18 cellular contexts compared by ENCODE assay signal in the genomic region with DNA sequence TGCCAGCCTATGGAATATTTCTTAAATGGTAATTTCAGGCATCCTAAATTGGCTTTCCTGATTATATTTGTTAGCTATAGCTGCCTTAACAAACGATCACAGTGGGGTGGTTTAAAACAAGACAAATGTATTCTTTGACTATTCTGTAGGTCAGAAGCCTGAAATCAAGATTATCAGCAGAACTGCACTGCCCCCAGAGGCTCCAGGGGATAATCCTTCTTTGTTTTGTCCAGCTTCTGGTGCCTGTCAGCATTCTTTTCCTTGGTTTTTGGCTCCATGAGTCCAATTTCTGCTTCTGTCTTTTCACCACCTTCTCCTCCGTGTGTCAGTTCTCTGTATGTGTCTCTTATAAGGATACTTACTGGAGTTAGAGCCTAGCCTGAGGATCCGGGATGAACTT.
DNase-seq lines count a peak whose midpoint lies in the region; ATAC-seq, FAIRE-seq and TF ChIP-seq lines count a peak whose summit lies in the region.
"Had no signal": no experiment of that assay in that cellular context is flagged by ENCODE, and none has a peak within 500 bp of the region (broad histone marks: within the 10 kb centered on the region; RNA-seq: fewer than 3 reads in every experiment).

No MANE protein-coding gene starts in this region.

- H3K4me3 Mint-ChIP-seq in activated T-cell treated with anti-CD3 and anti-CD28 coated beads, Interleukin-2, amount 50 U/mL, for 4 hours = no peak overlapping the region
- H3K4me3 Mint-ChIP-seq: T-helper 1 cell treated with Interleukin-12 subunit alpha and Interleukin-12 subunit beta and Interleukin-4 antibody, amounts not matched to agents 30 μg/mL and 1 μg/mL, for 36 hours had no signal

- H3K9me3 ChIP-seq in MM.1S (replicated peaks; ENCODE audit: insufficient read depth, low read length) = no peaks in the 10 kb centered on the region
- no peaks in the 10 kb centered on the region for H3K9me3 ChIP-seq in neuronal stem cell (replicated peaks in 1 of 2; ENCODE audit: control insufficient read depth in 2 of 2, insufficient read depth in 1 of 2, low read depth in 1 of 2, low read length in 2 of 2)

- no peaks in the 10 kb centered on the region for H3K27me3 ChIP-seq in MM.1S (replicated peaks; ENCODE audit: insufficient read depth, low read length)
- H3K27me3 ChIP-seq in bronchial epithelial cell (ENCODE audit: control insufficient read depth, insufficient read depth, low read length) = no peaks in the 10 kb centered on the region
- no peaks in the 10 kb centered on the region for H3K27me3 ChIP-seq in neuronal stem cell (ENCODE audit: control insufficient read depth in 3 of 3, insufficient read depth in 3 of 3, low read depth in 1 of 3, low read length in 3 of 3)

- WGBS in neuronal stem cell (ENCODE audit: extremely low coverage in 2 of 2, insufficient read length in 2 of 2, insufficient replicate concordance in 1 of 2), 2 donors = no CpG with 5 or more reads among the region's 3 CpGs

- no peak overlapping the region for H3K14ac ChIP-seq in neuronal stem cell (ENCODE audit: low read length)

- H2BK15ac ChIP-seq in neuronal stem cell (ENCODE audit: low read length) = no peak overlapping the region

- no peak overlapping the region for H2BK12ac ChIP-seq in neuronal stem cell (ENCODE audit: low read length)

- no peak overlapping the region for H3K9ac ChIP-seq in MM.1S (ENCODE audit: low read length)
- H3K9ac ChIP-seq in neuronal stem cell (ENCODE audit: low read depth, low read length, poor library complexity) = no peak overlapping the region

- no peaks in the 10 kb centered on the region for H3K79me1 ChIP-seq in neuronal stem cell (ENCODE audit: low read depth, low read length)

- H4K91ac ChIP-seq in neuronal stem cell (ENCODE audit: low read depth, low read length, poor library complexity) = no peak overlapping the region

- no peak for ATAC-seq in activated T-cell treated with anti-CD3 and anti-CD28 coated beads, Interleukin-2, amount 50 U/mL, for 4 hours
- ATAC-seq: left ventricle myocardium superior had no signal

- H3K36me3 ChIP-seq in MM.1S (replicated peaks; ENCODE audit: insufficient read depth, low read length) = no peaks in the 10 kb centered on the region
- H3K36me3 ChIP-seq in bronchial epithelial cell (ENCODE audit: control insufficient read depth, insufficient read depth, low read length) = no peaks in the 10 kb centered on the region
- no peaks in the 10 kb centered on the region for H3K36me3 ChIP-seq in neuronal stem cell (replicated peaks in 1 of 2; ENCODE audit: control insufficient read depth in 2 of 2, insufficient read depth in 2 of 2, low read length in 2 of 2)

- H3K9me2 ChIP-seq in MM.1S (replicated peaks; ENCODE audit: insufficient read depth, low read length) = no peaks in the 10 kb centered on the region

- H3K4me3 ChIP-seq in MM.1S (ENCODE audit: low read length) (no peak overlapping the region), bronchial epithelial cell (ENCODE audit: low read depth, low read length) (no peak overlapping the region), neuronal stem cell (ENCODE audit: low read length in 2 of 2) (no peak overlapping the region)

- no peaks in the 10 kb centered on the region for H3K4me1 ChIP-seq in MM.1S (ENCODE audit: low read length)
- H3K4me1 ChIP-seq in neuronal stem cell (ENCODE audit: control insufficient read depth in 2 of 2, insufficient read depth in 1 of 2, low read depth in 1 of 2, low read length in 2 of 2) = peaks cover 0 to 5% of the 10 kb centered on the region in 2 donors

- no peak overlapping the region for H2BK5ac ChIP-seq in neuronal stem cell (ENCODE audit: low read length)

- H3K18ac ChIP-seq in neuronal stem cell (ENCODE audit: low read length) = no peak overlapping the region

- TF ChIP-seq CTCF in MM.1S (IDR thresholded peaks at IDR 0.05; ENCODE audit: low read length) (peak; percentile 18), bronchial epithelial cell (IDR thresholded peaks at IDR 0.05; ENCODE audit: insufficient read depth, low read length, severe bottlenecking) (peak; percentile 19)

- no peak overlapping the region for H2BK120ac ChIP-seq in neuronal stem cell (ENCODE audit: low read depth, low read length)

- no peak overlapping the region for H2AFZ ChIP-seq in MM.1S (ENCODE audit: low read length)
- no peak overlapping the region for H2AFZ ChIP-seq in neuronal stem cell (ENCODE audit: low read length)

- H3F3A ChIP-seq in MM.1S (ENCODE audit: insufficient read depth, low read length) = no peaks in the 10 kb centered on the region

- H4K20me1 ChIP-seq in MM.1S (ENCODE audit: insufficient read depth, low read length) = no peaks in the 10 kb centered on the region

- H3K4me1 Mint-ChIP-seq in activated T-cell treated with anti-CD3 and anti-CD28 coated beads, Interleukin-2, amount 50 U/mL, for 4 hours (ENCODE audit: low read depth) = no peaks in the 10 kb centered on the region

- H3K23ac ChIP-seq in neuronal stem cell (ENCODE audit: low read depth, low read length, poor library complexity) = no peak overlapping the region

- no peak overlapping the region for H3K4ac ChIP-seq in neuronal stem cell (ENCODE audit: low read length)

- H3K27ac ChIP-seq in MM.1S (ENCODE audit: low read length) (no peak overlapping the region), neuronal stem cell (replicated peaks; ENCODE audit: low read length) (peak overlapping the region; percentile 36)

- DNase-seq in DMS53 (lab: John Stamatoyannopoulos, UW) (peak; percentile 39), DMS53 treated with DMSO at 0.1 percent for 48 hours (lab: John Stamatoyannopoulos, UW; ENCODE audit: unreplicated experiment) (no peak), MM.1S (no peak), bronchial epithelial cell (ENCODE audit: low read depth) (peak; percentile 5), neuronal stem cell (ENCODE audit: low spot score) (peak; percentile 21), cortex of kidney (lab: John Stamatoyannopoulos, UW) (no peak)
- DNase-seq in activated CD8-positive, alpha-beta memory T cell treated with anti-CD3 and anti-CD28 coated beads, Interleukin-2, amount 50 U/mL, for 4 hours = no peak
- no peak for DNase-seq in activated T-cell treated with anti-CD3 and anti-CD28 coated beads, Interleukin-2, amount 50 U/mL, for 4 hours
- DNase-seq: activated CD4-positive, alpha-beta T cell treated with anti-CD3 and anti-CD28 coated beads, Interleukin-2, amount 50 U/mL, for 48 hours; activated gamma-delta T cell treated with Interleukin-2 at 50 U/mL for 16 hours; caudate nucleus; left ventricle myocardium superior; stimulated activated CD4-positive, alpha-beta T cell treated with anti-CD3 and anti-CD28 coated beads, Interleukin-12 subunit alpha, Interleukin-12 subunit beta, amount 100 ng/mL, for 4 hours had no signal

- H2AK5ac ChIP-seq in neuronal stem cell (ENCODE audit: low read depth, low read length) = no peak overlapping the region

- no peaks in the 10 kb centered on the region for H3K79me2 ChIP-seq in MM.1S (ENCODE audit: low read length)

- FAIRE-seq in bronchial epithelial cell (lab: Jason Lieb, UNC) = no peak
- FAIRE-seq: A204.1, endothelial cell of umbilical vein, H54, HTR-8/SVneo had no signal

- H3K36me3 Mint-ChIP-seq in activated T-cell treated with anti-CD3 and anti-CD28 coated beads, Interleukin-2, amount 50 U/mL, for 4 hours (ENCODE audit: insufficient read depth) = no peaks in the 10 kb centered on the region

- H4K8ac ChIP-seq in neuronal stem cell (ENCODE audit: low read depth, low read length) = no peak overlapping the region

- no peak overlapping the region for H3K4me2 ChIP-seq in MM.1S (ENCODE audit: low read depth, low read length)
- H3K4me2 ChIP-seq in neuronal stem cell (ENCODE audit: insufficient read depth, low read length, poor library complexity, severe bottlenecking) = peak overlapping the region; percentile 33

- H3K9me3 Mint-ChIP-seq in activated T-cell treated with anti-CD3 and anti-CD28 coated beads, Interleukin-2, amount 50 U/mL, for 4 hours = peaks cover 7% of the 10 kb centered on the region
- H3K9me3 Mint-ChIP-seq: T-helper 1 cell treated with Interleukin-12 subunit alpha and Interleukin-12 subunit beta and Interleukin-4 antibody, amounts not matched to agents 30 μg/mL and 1 μg/mL, for 36 hours had no signal

- H3K27me3 Mint-ChIP-seq in activated T-cell treated with anti-CD3 and anti-CD28 coated beads, Interleukin-2, amount 50 U/mL, for 4 hours (ENCODE audit: low read depth) = no peaks in the 10 kb centered on the region

Comparison
In these comparisons a context has a peak if more than half of its experiments do, and no peak if none do; other contexts are left out.
1. DNase-seq: peak in DMS53 (single experiment), bronchial epithelial cell (single experiment) and neuronal stem cell (single experiment); none in DMS53 treated with DMSO at 0.1 percent for 48 hours (single experiment), MM.1S (single experiment), cortex of kidney (single experiment), activated CD8-positive, alpha-beta memory T cell treated with anti-CD3 and anti-CD28 coated beads, Interleukin-2, amount 50 U/mL, for 4 hours (single experiment) and activated T-cell treated with anti-CD3 and anti-CD28 coated beads, Interleukin-2, amount 50 U/mL, for 4 hours (single experiment).